ENCODE assay signal across 14 cellular contexts in genomic region chr9:5773324-5773999, GRCh38. TPM values are rescaled to one million over a fixed set of nuclear protein-coding genes. Genes with fewer than 3 reads are reported as not detected.
DNase-seq lines count a peak whose midpoint lies in the region; ATAC-seq, FAIRE-seq and TF ChIP-seq lines count a peak whose summit lies in the region.
"Had no signal": no experiment of that assay in that cellular context is flagged by ENCODE, and none has a peak within 500 bp of the region (broad histone marks: within the 10 kb centered on the region; RNA-seq: fewer than 3 reads in every experiment).

No MANE protein-coding gene starts in this region.

- H3K27ac ChIP-seq in HepG2 (ENCODE audit: extremely low read length, insufficient read depth, low read length): no peak overlapping the region
- no peak overlapping the region for H3K27ac ChIP-seq in right lobe of liver
- H3K27ac ChIP-seq in Panc1 (ENCODE audit: low read length): no peak overlapping the region
- no peak overlapping the region for H3K27ac ChIP-seq in endodermal cell (ENCODE audit: low read depth, low read length)
- H3K27ac ChIP-seq: thoracic aorta had no signal

- ATAC-seq in HepG2 (peak; percentile 76), right lobe of liver (no peak), Panc1 (no peak), HG03565 (IDR thresholded peaks at IDR 0.05; ENCODE audit: unreplicated experiment) (no peak)
- ATAC-seq: K562 had no signal

- TF ChIP-seq POLR2A in HepG2 (IDR thresholded peaks at IDR 0.05; ENCODE audit: insufficient read depth in 1 of 2, low read depth in 2 of 2, low read length in 2 of 2) (no peak), right lobe of liver (IDR thresholded peaks at IDR 0.05) (no peak)

- H3K9ac ChIP-seq in HepG2 (ENCODE audit: insufficient read depth, low read depth, low read length) (no peak overlapping the region), endodermal cell (ENCODE audit: extremely low read depth, low read length, poor library complexity, severe bottlenecking) (no peak overlapping the region)

- H3K27me3 ChIP-seq in HepG2 (ENCODE audit: control insufficient read depth in 1 of 2, insufficient read depth in 2 of 2, low read length in 2 of 2): no peaks in the 10 kb centered on the region
- no peaks in the 10 kb centered on the region for H3K27me3 ChIP-seq in right lobe of liver
- H3K27me3 ChIP-seq in Panc1 (ENCODE audit: control insufficient read depth, insufficient read depth, low read length): no peaks in the 10 kb centered on the region
- H3K27me3 ChIP-seq in endodermal cell (ENCODE audit: control insufficient read depth, insufficient read depth, low read length, poor library complexity, severe bottlenecking): no peaks in the 10 kb centered on the region

- no peak for TF ChIP-seq RAD21 in HepG2 (CRISPR knock-in tag; IDR thresholded peaks at IDR 0.05)

- CTCF ChIA-PET in HepG2 (lab: Yijun Ruan, JAX; ENCODE audit: low intra/inter-chr PET ratio, low total read pairs): no interaction called here
- CTCF ChIA-PET in Panc1 (lab: Charles Lee): no interaction called here
- CTCF ChIA-PET in MCF 10A (lab: Yijun Ruan, JAX): interaction anchor here (0.6 to 3.4 kb wide), 3 partner anchors 10 to 22 kb away, joined by 4 to 14 read pairs (median 6); no protein-coding TSS in a partner anchor

- peaks cover 12% of the 10 kb centered on the region for H3K9me3 Mint-ChIP-seq in endodermal cell
- no peaks in the 10 kb centered on the region for H3K9me3 Mint-ChIP-seq in MCF 10A (ENCODE audit: unreplicated experiment)

- H3K9me3 ChIP-seq in HepG2 (ENCODE audit: low read length) (0 out of 2 replicates have a peak, but pooled peaks cover under 1% of the 10 kb centered on the region), right lobe of liver (no peaks in the 10 kb centered on the region), Panc1 (ENCODE audit: control insufficient read depth, insufficient read depth, low read depth, low read length) (no peaks in the 10 kb centered on the region), endodermal cell (ENCODE audit: control insufficient read depth, low read length) (peaks cover 19% of the 10 kb centered on the region)
- H3K9me3 ChIP-seq: HAP-1, thoracic aorta had no signal

- H3K4me1 Mint-ChIP-seq in endodermal cell: peaks cover 4% of the 10 kb centered on the region
- no peaks in the 10 kb centered on the region for H3K4me1 Mint-ChIP-seq in MCF 10A (ENCODE audit: insufficient read depth, unreplicated experiment)

- WGBS in HepG2 (ENCODE audit: low lambda C conversion rate): 91% methylated on average over 3 of the region's 3 CpGs
- 89% methylated on average over 3 of the region's 3 CpGs for WGBS in right lobe of liver (ENCODE audit: insufficient coverage, low coverage, low lambda C conversion rate, missing lambda C conversion rate)
- WGBS in endodermal cell (ENCODE audit: insufficient coverage in 1 of 2, insufficient read length in 1 of 2), 2 experiments: 89% methylated on average over 3 of the region's 3 CpGs; no CpG with 5 or more reads in 1 of the 2 experiments

- POLR2A ChIA-PET in HepG2 (lab: Yijun Ruan, JAX) (no interaction called here), Panc1 (lab: Charles Lee) (no interaction called here), MCF 10A (lab: Yijun Ruan, JAX) (interaction anchor here (1.6 kb wide), 1 partner anchor 10 kb away, joined by 4 read pairs; no protein-coding TSS in a partner anchor)

- in situ Hi-C loops in HepG2 (cut with HindIII; ENCODE audit: extremely low pct_ligation_motif_present, low pct_unique_long_range_greater_than_20kb) (no loop called here), Panc1 (cut with HindIII; ENCODE audit: low pct_unique_long_range_greater_than_20kb, low sequenced_read_pairs) (no loop called here)

- H3K4me3 Mint-ChIP-seq in endodermal cell (no peak overlapping the region), MCF 10A (ENCODE audit: unreplicated experiment) (no peak overlapping the region)

- no TSS peak for BruUV-seq in HepG2 (replicated peaks; lab: Mats Ljungman, UMichigan)
- BruUV-seq in Panc1 (replicated peaks; lab: Mats Ljungman, UMichigan): no TSS peak
- BruUV-seq in MCF 10A (replicated peaks; lab: Mats Ljungman, UMichigan): no TSS peak

- H3K27ac Mint-ChIP-seq in endodermal cell: no peak overlapping the region
- H3K27ac Mint-ChIP-seq in MCF 10A (ENCODE audit: low read depth, unreplicated experiment): no peak overlapping the region

- peak; percentile 50 for TF ChIP-seq CTCF in HepG2 (CRISPR knock-in tag; IDR thresholded peaks at IDR 0.05)
- no peak for TF ChIP-seq CTCF in right lobe of liver (IDR thresholded peaks at IDR 0.05)
- TF ChIP-seq CTCF in Panc1 (IDR thresholded peaks at IDR 0.05): 0 out of 2 replicates have a peak, but pooled peaks have one; percentile 11
- TF ChIP-seq CTCF in endodermal cell (conservative IDR thresholded peaks at IDR 0.05): peak; percentile 70
- TF ChIP-seq CTCF in MCF 10A (IDR thresholded peaks at IDR 0.05; ENCODE audit: unreplicated experiment): no peak

- TF ChIP-seq EP300 in HepG2 (IDR thresholded peaks at IDR 0.05; ENCODE audit: low read depth in 2 of 2, low read length in 2 of 2): no peak
- no peak for TF ChIP-seq EP300 in HepG2 (CRISPR knock-in tag; IDR thresholded peaks at IDR 0.05; ENCODE audit: borderline replicate concordance)

- FAIRE-seq in HepG2 (lab: Jason Lieb, UNC): no peak
- FAIRE-seq: K562 had no signal

- H3K4me1 ChIP-seq in HepG2 (ENCODE audit: insufficient read depth, low read length) (no peaks in the 10 kb centered on the region), right lobe of liver (no peaks in the 10 kb centered on the region), Panc1 (ENCODE audit: control insufficient read depth, insufficient read depth, low read length) (no peaks in the 10 kb centered on the region), endodermal cell (ENCODE audit: control insufficient read depth, insufficient read depth, low read length) (peaks cover 3% of the 10 kb centered on the region)
- H3K4me1 ChIP-seq: HAP-1 had no signal

- no peaks in the 10 kb centered on the region for H4K20me1 ChIP-seq in HepG2 (ENCODE audit: insufficient read depth, low read length)

- H3K36me3 ChIP-seq in HepG2 (replicated peaks in 1 of 2; ENCODE audit: control insufficient read depth in 1 of 2, insufficient read depth in 2 of 2, low read length in 2 of 2): peaks cover 5 to 60% of the 10 kb centered on the region in 2 experiments; a peak in 4 of 5 replicates
- H3K36me3 ChIP-seq in right lobe of liver: peaks cover 0 to 38% (median 14%) of the 10 kb centered on the region in 4 donors
- H3K36me3 ChIP-seq in Panc1 (ENCODE audit: control insufficient read depth, insufficient read depth, low read length): no peaks in the 10 kb centered on the region; the same call in none of the 2 replicates
- peaks cover 97% of the 10 kb centered on the region for H3K36me3 ChIP-seq in endodermal cell (ENCODE audit: control insufficient read depth, insufficient read depth, low read length)

- H3K4me2 ChIP-seq in HepG2 (ENCODE audit: low read depth, low read length): no peak overlapping the region

- H2AFZ ChIP-seq in HepG2 (ENCODE audit: low read length): no peak overlapping the region

- no peaks in the 10 kb centered on the region for H3K79me2 ChIP-seq in HepG2 (ENCODE audit: insufficient read depth, low read length)

- DNase-seq in HepG2 (ENCODE audit: low spot score) (no peak), right lobe of liver (no peak), Panc1 (ENCODE audit: low read depth, low spot score) (no peak), endodermal cell (peak; percentile 48), A172 (ENCODE audit: low spot score) (no peak), NCI-H524 treated with DMSO at 0.1 percent for 48 hours (lab: John Stamatoyannopoulos, UW) (no peak), MCF 10A (ENCODE audit: unreplicated experiment) (no peak)
- DNase-seq: caudate nucleus, GF-D8, NCI-H2081 treated with DMSO at 0.1 percent for 48 hours had no signal

- H3K36me3 Mint-ChIP-seq in endodermal cell (ENCODE audit: low read depth): peaks cover 67% of the 10 kb centered on the region
- H3K36me3 Mint-ChIP-seq in MCF 10A (ENCODE audit: insufficient read depth, unreplicated experiment): peaks cover 83% of the 10 kb centered on the region

- H3K4me3 ChIP-seq in HepG2 (replicated peaks in 1 of 3; ENCODE audit: insufficient read depth in 1 of 3, low read depth in 2 of 3, low read length in 3 of 3) (no peak overlapping the region), right lobe of liver (no peak overlapping the region), Panc1 (ENCODE audit: low read depth in 2 of 2, low read length in 2 of 2) (no peak overlapping the region), endodermal cell (ENCODE audit: low read length) (no peak overlapping the region)
- H3K4me3 ChIP-seq: HAP-1, K562, thoracic aorta had no signal

- H3K27me3 Mint-ChIP-seq in endodermal cell (ENCODE audit: insufficient read depth) (no peaks in the 10 kb centered on the region), MCF 10A (ENCODE audit: insufficient read depth, unreplicated experiment) (no peaks in the 10 kb centered on the region)

- intact Hi-C loops in HepG2 (cut with micrococcal nuclease; ENCODE audit: unreplicated experiment) (loop anchor here (5.0 kb wide), 1 partner anchor 321 kb away; the partner anchor contains the start of gene CD274), right lobe of liver (cut with DNase I) (no loop called here), Panc1 (cut with micrococcal nuclease; ENCODE audit: unreplicated experiment) (no loop called here), MCF 10A (cut with micrococcal nuclease) (no loop called here)

RNA-seq across cellular contexts. Expression of gene ERMP1, which starts 59.5 kb away (rescaled TPM):
- total RNA-seq in HepG2 (2016; rRNA removed; fragmentation: Illumina TruSeq; extraction: Trizol) (28.1 and 40.9 TPM in 2 replicates), right lobe of liver (10 to 100 TPM in 3 of 6 experiments, 1 to 10 TPM in 3; 7.9 to 13.9 (median 10.2) TPM), Panc1 (2021; ENCODE audit: unreplicated experiment) (38.4 TPM), endodermal cell (10 to 100 TPM; 22.8 to 36.0 TPM), MCF 10A (2022) (13.6 and 17.2 TPM in 2 replicates)
- 5.7 and 5.9 TPM in 2 replicates for total RNA-seq in HepG2 (2016; cell fraction: cytosol; rRNA removed; fragmentation: Illumina TruSeq; extraction: Trizol; ENCODE audit: low read depth)
- total RNA-seq in HepG2 (2016; cell fraction: insoluble cytoplasmic fraction; rRNA removed; fragmentation: Illumina TruSeq; extraction: Trizol): 27.4 and 39.6 TPM in 2 replicates
- total RNA-seq in HepG2 (2016; cell fraction: membrane; rRNA removed; fragmentation: Illumina TruSeq; extraction: Trizol): 11.3 and 14.9 TPM in 2 replicates
- total RNA-seq in HepG2 (2016; cell fraction: nucleus; rRNA removed; fragmentation: Illumina TruSeq; extraction: Trizol): 50.1 and 60.1 TPM in 2 replicates
- polyA plus RNA-seq in HepG2 (2011; rRNA removed): 46.8 and 65.4 TPM in 2 replicates
- 33.1 and 44.2 TPM in 2 replicates for polyA plus RNA-seq in HepG2 (2011; cell fraction: cytosol; rRNA removed)
- polyA plus RNA-seq in HepG2 (2011; cell fraction: nucleus; rRNA removed): 24.2 and 24.7 TPM in 2 replicates
- 43.7 and 53.7 TPM in 2 replicates for polyA plus RNA-seq in HepG2 (2012)
- polyA plus RNA-seq in HepG2 (2016; cell fraction: cytosol; fragmentation: Illumina TruSeq; extraction: Trizol; ENCODE audit: low read depth): 1.6 and 2.0 TPM in 2 replicates
- 19.0 and 20.2 TPM in 2 replicates for polyA plus RNA-seq in HepG2 (2016; cell fraction: insoluble cytoplasmic fraction; fragmentation: Illumina TruSeq; extraction: Trizol; ENCODE audit: low read depth)
- 5.1 and 6.0 TPM in 2 replicates for polyA plus RNA-seq in HepG2 (2016; cell fraction: membrane; fragmentation: Illumina TruSeq; extraction: Trizol; ENCODE audit: low read depth)
- polyA plus RNA-seq in HepG2 (2016; cell fraction: nucleus; fragmentation: Illumina TruSeq; extraction: Trizol; ENCODE audit: insufficient read depth, low read depth): 44.8 and 46.9 TPM in 2 replicates
- 64.3 and 119 TPM in 2 replicates for polyA minus RNA-seq in HepG2 (2011; rRNA and poly(A)+ RNA removed; ENCODE audit: low replicate concordance)
- polyA minus RNA-seq in HepG2 (2011; cell fraction: cytosol; rRNA and poly(A)+ RNA removed): 73.7 and 81.5 TPM in 2 replicates
- polyA minus RNA-seq in HepG2 (2011; cell fraction: nucleus; rRNA and poly(A)+ RNA removed): 70.6 and 70.7 TPM in 2 replicates
- polyA plus RNA-seq in Panc1 (2012; ENCODE audit: insufficient read length): 34.2 TPM
- 15.2 TPM for polyA plus RNA-seq in endodermal cell (2013, experiment 1 of 2)
- polyA plus RNA-seq in endodermal cell (2013, experiment 2 of 2): 14.9 TPM
- 3.2 and 4.1 TPM in 2 replicates for total RNA-seq in A172 (2014; rRNA removed; shearing (Covaris generic))

Comparison
In these comparisons a context has a peak if more than half of its experiments do, and no peak if none do; other contexts are left out.
1. CTCF ChIP-seq: peak in HepG2 (single experiment), Panc1 (single experiment) and endodermal cell (single experiment); none in right lobe of liver (0 of 4) and MCF 10A (single experiment).